In genomic region chr10:69647819-69648218, GRCh38 we compare ENCODE assay signal across 23 cellular contexts. TPM values are rescaled to one million over a fixed set of nuclear protein-coding genes. Genes with fewer than 3 reads are reported as not detected.
"Had no signal": no experiment of that assay in that cellular context is flagged by ENCODE, and none has a peak within 500 bp of the region (broad histone marks: within the 10 kb centered on the region; RNA-seq: fewer than 3 reads in every experiment).

No MANE protein-coding gene starts in this region.

- H3K9me3 Mint-ChIP-seq: activated B cell treated with CpG ODN at 0.5 μM for 24 hours; activated T-cell treated with anti-CD3 and anti-CD28 coated beads, Interleukin-2, amount 50 U/mL, for 4 hours; activated T-helper 2 cell treated with anti-CD3 and anti-CD28 coated beads, Interferon-gamma antibody, Interleukin-2, Interleukin-4, amounts not matched to agents 10 μg/mL and 5 μg/mL and 100 μg/mL, durations not matched to agents 14 hours and 24 hours and 36 hours; natural killer cell treated with Interleukin-12 subunit alpha and Interleukin-12 subunit beta and Interleukin-15 and Interleukin-18, amount 100 ng/mL, for 72 hours had no signal

- H3K36me3 ChIP-seq: thyroid gland had no signal

- H3K36me3 Mint-ChIP-seq: activated naive CD4-positive, alpha-beta T cell treated with anti-CD3 and anti-CD28 coated beads, Interleukin-2, amount 10 ng/mL, durations not matched to agents 7 days and 5 days; brain; natural killer cell treated with Interleukin-12 subunit alpha and Interleukin-12 subunit beta and Interleukin-15 and Interleukin-18, amount 100 ng/mL, for 72 hours had no signal

- H3K27me3 ChIP-seq: hepatocyte, thyroid gland had no signal

- H3K27me3 Mint-ChIP-seq: activated CD4-positive, alpha-beta T cell treated with anti-CD3 and anti-CD28 coated beads for 36 hours; brain had no signal

- H3K27ac ChIP-seq: hepatocyte, thyroid gland had no signal

- H3K4me1 Mint-ChIP-seq: activated B cell treated with CpG ODN at 0.5 μM for 24 hours had no signal

- H3K27ac Mint-ChIP-seq: activated B cell treated with CpG ODN at 0.5 μM for 24 hours; activated CD4-positive, alpha-beta T cell treated with anti-CD3 and anti-CD28 coated beads for 36 hours; activated naive CD4-positive, alpha-beta T cell treated with anti-CD3 and anti-CD28 coated beads, Interleukin-2, amount 10 ng/mL, durations not matched to agents 7 days and 5 days; activated T-helper 2 cell treated with anti-CD3 and anti-CD28 coated beads, Interferon-gamma antibody, Interleukin-2, Interleukin-4, amounts not matched to agents 10 μg/mL and 5 μg/mL and 100 μg/mL, durations not matched to agents 14 hours and 24 hours and 36 hours; natural killer cell treated with Interleukin-12 subunit alpha and Interleukin-12 subunit beta and Interleukin-15 and Interleukin-18, amount 100 ng/mL, for 72 hours; T-helper 17 cell had no signal

- ATAC-seq: activated CD4-positive, alpha-beta T cell treated with anti-CD3 and anti-CD28 coated beads for 36 hours; activated T-cell treated with anti-CD3 and anti-CD28 coated beads, Interleukin-2, amount 50 U/mL, for 4 hours; esophagus mucosa; left ventricle myocardium superior; natural killer cell treated with Interleukin-12 subunit alpha and Interleukin-12 subunit beta and Interleukin-15 and Interleukin-18, amount 100 ng/mL, for 72 hours; stimulated activated naive CD8-positive, alpha-beta T cell treated with anti-CD3 and anti-CD28 coated beads, Interleukin-15, Interleukin-2, amounts not matched to agents 100 U/mL and 50 U/mL, for 24 hours; T-helper 17 cell had no signal

- H3K4me3 ChIP-seq: hepatocyte, thyroid gland had no signal

- H3K9me3 ChIP-seq: thyroid gland had no signal

- H3K4me1 ChIP-seq: thyroid gland had no signal

- DNase-seq: activated B cell treated with CpG ODN at 0.5 μM for 24 hours; activated CD4-positive, alpha-beta T cell treated with anti-CD3 and anti-CD28 coated beads for 36 hours; activated CD4-positive, alpha-beta T cell treated with anti-CD3 and anti-CD28 coated beads, Interleukin-2, amount 50 U/mL, for 4 hours; activated CD8-positive, alpha-beta memory T cell treated with anti-CD3 and anti-CD28 coated beads, Interleukin-2, amount 50 U/mL, for 48 hours; activated naive CD4-positive, alpha-beta T cell treated with anti-CD3 and anti-CD28 coated beads, Interleukin-2, amount 10 ng/mL, durations not matched to agents 7 days and 5 days; activated T-cell treated with anti-CD3 and anti-CD28 coated beads, Interleukin-2, amount 50 U/mL, for 4 hours; central memory CD4-positive, alpha-beta T cell; effector memory CD4-positive, alpha-beta T cell; foreskin melanocyte; left ventricle myocardium superior; mammary epithelial cell; midbrain; stimulated activated CD4-positive, alpha-beta T cell treated with anti-CD3 and anti-CD28 coated beads, Interleukin-4, amount 100 ng/mL, for 24 hours; stimulated activated naive CD8-positive, alpha-beta T cell treated with anti-CD3 and anti-CD28 coated beads, Interleukin-15, Interleukin-2, amounts not matched to agents 100 U/mL and 50 U/mL, for 24 hours; SW 1271; T-helper 17 cell; thyroid gland had no signal

- H3K4me3 Mint-ChIP-seq: activated B cell treated with CpG ODN at 0.5 μM for 24 hours; activated CD4-positive, alpha-beta T cell treated with anti-CD3 and anti-CD28 coated beads for 36 hours; activated naive CD4-positive, alpha-beta T cell treated with anti-CD3 and anti-CD28 coated beads, Interleukin-2, amount 10 ng/mL, durations not matched to agents 7 days and 5 days; activated T-cell treated with anti-CD3 and anti-CD28 coated beads, Interleukin-2, amount 50 U/mL, for 4 hours; natural killer cell treated with Interleukin-12 subunit alpha and Interleukin-12 subunit beta and Interleukin-15 and Interleukin-18, amount 100 ng/mL, for 72 hours; T-helper 17 cell had no signal

RNA-seq across cellular contexts. Expression of gene FAM241B, which starts 17.8 kb away (rescaled TPM):
- total RNA-seq: endothelial cell of umbilical vein had no signal
